ENCODE assay signal across 6 cellular contexts in genomic region chr3:80564391-80564790, GRCh38.
"Had no signal": no experiment of that assay in that cellular context is flagged by ENCODE, and none has a peak within 500 bp of the region (broad histone marks: within the 10 kb centered on the region; RNA-seq: fewer than 3 reads in every experiment).

No MANE protein-coding gene starts in this region.

- ATAC-seq: GM23338, HepG2 had no signal

- H2AFZ ChIP-seq: GM23338 had no signal

- DNase-seq: H9, HCEC 1CT, KBM-7 had no signal

- H3K27ac ChIP-seq: HL-60 had no signal

- H3K4me3 ChIP-seq: GM23338 had no signal
